ENCODE assay signal across 1 cellular context in genomic region chr17:77459018-77459755, GRCh38.
TF ChIP-seq lines count a peak whose summit lies in the region.

No MANE protein-coding gene starts in this region.

TF ChIP-seq in HepG2, 621 proteins besides CTCF, POLR2A, EP300 and RAD21 (continued from another document and continues in another):
- TF ChIP-seq ZNF275 (CRISPR knock-in tag; IDR thresholded peaks at IDR 0.05; ENCODE audit: borderline replicate concordance) (no peak), NFRKB (IDR thresholded peaks at IDR 0.05) (no peak), NFE2L1 (CRISPR knock-in tag; IDR thresholded peaks at IDR 0.05; ENCODE audit: borderline replicate concordance) (no peak), SMYD3 (CRISPR knock-in tag; IDR thresholded peaks at IDR 0.05) (no peak), YEATS4 (CRISPR knock-in tag; IDR thresholded peaks at IDR 0.05; ENCODE audit: borderline replicate concordance) (no peak), GABPB1 (CRISPR knock-in tag; IDR thresholded peaks at IDR 0.05) (0 out of 2 replicates have a peak, but pooled peaks have one; percentile 35), ZBTB7B (CRISPR knock-in tag; IDR thresholded peaks at IDR 0.05) (no peak), YY1 (IDR thresholded peaks at IDR 0.05; ENCODE audit: insufficient read depth, insufficient replicate concordance, low read depth, low read length) (no peak), ZNF318 (CRISPR knock-in tag; IDR thresholded peaks at IDR 0.05) (no peak), SNAI1 (CRISPR knock-in tag; IDR thresholded peaks at IDR 0.05; ENCODE audit: borderline replicate concordance) (no peak), ZNF580 (CRISPR knock-in tag; IDR thresholded peaks at IDR 0.05; ENCODE audit: borderline replicate concordance, low read depth) (no peak), ZNF292 (CRISPR knock-in tag; IDR thresholded peaks at IDR 0.05; ENCODE audit: borderline replicate concordance, low read depth) (no peak), RBFOX2 (IDR thresholded peaks at IDR 0.05; ENCODE audit: low read depth, low read length) (peak; percentile 65), CSRNP1 (CRISPR knock-in tag; IDR thresholded peaks at IDR 0.05) (no peak), ZNF280B (CRISPR knock-in tag; IDR thresholded peaks at IDR 0.05; ENCODE audit: borderline replicate concordance) (no peak), ZFP41 (CRISPR knock-in tag; IDR thresholded peaks at IDR 0.05; ENCODE audit: borderline replicate concordance) (no peak), ZNF546 (CRISPR knock-in tag; conservative IDR thresholded peaks at IDR 0.05) (no peak), ZBTB39 (CRISPR knock-in tag; IDR thresholded peaks at IDR 0.05) (no peak), PHF20 (CRISPR knock-in tag; IDR thresholded peaks at IDR 0.05) (no peak), ZFP91 (CRISPR knock-in tag; IDR thresholded peaks at IDR 0.05; ENCODE audit: borderline replicate concordance) (peak; percentile 48; the same call in 1 of the 2 replicates), MAX (IDR thresholded peaks at IDR 0.05) (no peak), CREB3 (CRISPR knock-in tag; IDR thresholded peaks at IDR 0.05) (no peak), ATF2 (CRISPR knock-in tag; IDR thresholded peaks at IDR 0.05) (no peak), MNT (IDR thresholded peaks at IDR 0.05) (no peak), ZNF558 (CRISPR knock-in tag; IDR thresholded peaks at IDR 0.05; ENCODE audit: borderline replicate concordance) (no peak), RFXANK (CRISPR knock-in tag; IDR thresholded peaks at IDR 0.05) (no peak), SSRP1 (CRISPR knock-in tag; IDR thresholded peaks at IDR 0.05) (0 out of 2 replicates have a peak, but pooled peaks have one; percentile 24), MLLT10 (CRISPR knock-in tag; IDR thresholded peaks at IDR 0.05) (no peak), ERF (CRISPR knock-in tag; IDR thresholded peaks at IDR 0.05) (no peak), ZNF747 (CRISPR knock-in tag; IDR thresholded peaks at IDR 0.05; ENCODE audit: borderline replicate concordance) (no peak), ZNF552 (CRISPR knock-in tag; IDR thresholded peaks at IDR 0.05; ENCODE audit: borderline replicate concordance) (no peak), ZNF362 (CRISPR knock-in tag; IDR thresholded peaks at IDR 0.05; ENCODE audit: borderline replicate concordance) (no peak), ZNF576 (CRISPR knock-in tag; IDR thresholded peaks at IDR 0.05) (no peak)
